19 cellular contexts compared by ENCODE assay signal in genomic region chr9:89383030-89383720, GRCh38.
DNase-seq lines count a peak whose midpoint lies in the region; ATAC-seq, FAIRE-seq and TF ChIP-seq lines count a peak whose summit lies in the region.
"Had no signal": no experiment of that assay in that cellular context is flagged by ENCODE, and none has a peak within 500 bp of the region (broad histone marks: within the 10 kb centered on the region; RNA-seq: fewer than 3 reads in every experiment).

No MANE protein-coding gene starts in this region.

- peak overlapping the region in 40 of 59 donors; percentile 2 to 72 (median 43) for H3K27ac ChIP-seq in dorsolateral prefrontal cortex
- no peak overlapping the region for H3K27ac ChIP-seq in osteoblast (ENCODE audit: low read depth, low read length)
- H3K27ac ChIP-seq: foreskin keratinocyte, vagina had no signal

- no peak for ATAC-seq in T-cell (replicated peaks in 1 of 4)
- ATAC-seq: foreskin keratinocyte had no signal

- H3K9me3 ChIP-seq in osteoblast (ENCODE audit: low read depth, low read length), result no peaks in the 10 kb centered on the region
- H3K9me3 ChIP-seq: SK-N-SH, vagina had no signal

- H3K4me3 ChIP-seq in dorsolateral prefrontal cortex (no peak overlapping the region), osteoblast (ENCODE audit: insufficient read depth, low read length) (no peak overlapping the region)
- H3K4me3 ChIP-seq: lung, vagina had no signal

- no peaks in the 10 kb centered on the region for H3K4me1 ChIP-seq in osteoblast (ENCODE audit: insufficient read depth, low read length)
- H3K4me1 ChIP-seq: foreskin keratinocyte had no signal

- no peaks in the 10 kb centered on the region for H4K20me1 ChIP-seq in osteoblast (ENCODE audit: insufficient read depth, low read length)

- no peak for FAIRE-seq in urothelium cell line (lab: Jason Lieb, UNC)
- FAIRE-seq: A204.1, endothelial cell of umbilical vein had no signal

- peak overlapping the region; percentile 81 for H3K27ac Mint-ChIP-seq in activated CD4-positive, alpha-beta T cell treated with anti-CD3 and anti-CD28 coated beads, Interleukin-2, amount 10 ng/mL, durations not matched to agents 24 days and 14 days
- peak overlapping the region; percentile 58 to 68 for H3K27ac Mint-ChIP-seq in T-cell
- no peak overlapping the region for H3K27ac Mint-ChIP-seq in chondrocyte (ENCODE audit: unreplicated experiment)

- no peak overlapping the region for H2AFZ ChIP-seq in osteoblast (ENCODE audit: low read length)

- no peaks in the 10 kb centered on the region for H3K79me2 ChIP-seq in osteoblast (ENCODE audit: insufficient read depth, low read length)

- H3K4me1 Mint-ChIP-seq in activated CD4-positive, alpha-beta T cell treated with anti-CD3 and anti-CD28 coated beads, Interleukin-2, amount 10 ng/mL, durations not matched to agents 24 days and 14 days, result peaks cover 38% of the 10 kb centered on the region
- H3K4me1 Mint-ChIP-seq in T-cell, result peaks cover 44 to 51% (median 47%) of the 10 kb centered on the region in 3 donors
- H3K4me1 Mint-ChIP-seq in chondrocyte (ENCODE audit: low read depth), result peaks cover 4% of the 10 kb centered on the region

- peak in 4 of 56 donors; percentile 4 to 13 (median 10) for TF ChIP-seq CTCF in dorsolateral prefrontal cortex (IDR thresholded peaks at IDR 0.05 in 54 of 56, conservative IDR thresholded peaks at IDR 0.05 in 2 of 56; ENCODE audit: low read depth in 1 of 56, partially characterized antibody in 56 of 56)
- TF ChIP-seq CTCF in osteoblast (IDR thresholded peaks at IDR 0.05; ENCODE audit: extremely low read depth, low read depth, low read length), result no peak
- no peak for TF ChIP-seq CTCF in chondrocyte (IDR thresholded peaks at IDR 0.05)

- H3K36me3 ChIP-seq in osteoblast (ENCODE audit: insufficient read depth, low read length), result no peaks in the 10 kb centered on the region

- H3K27me3 Mint-ChIP-seq in activated CD4-positive, alpha-beta T cell treated with anti-CD3 and anti-CD28 coated beads, Interleukin-2, amount 10 ng/mL, durations not matched to agents 24 days and 14 days, result no peaks in the 10 kb centered on the region
- no peaks in the 10 kb centered on the region for H3K27me3 Mint-ChIP-seq in T-cell
- H3K27me3 Mint-ChIP-seq in chondrocyte (ENCODE audit: low read depth), result no peaks in the 10 kb centered on the region

- CTCF ChIA-PET in T-cell (lab: Charles Lee), result no interaction called here

- no peak overlapping the region for H3K4me2 ChIP-seq in osteoblast (ENCODE audit: insufficient read depth, low read length)
- H3K4me2 ChIP-seq: SK-N-SH had no signal

- no peak for DNase-seq in activated CD4-positive, alpha-beta T cell treated with anti-CD3 and anti-CD28 coated beads, Interleukin-2, amount 10 ng/mL, durations not matched to agents 24 days and 14 days
- DNase-seq in activated CD4-positive, alpha-beta T cell treated with anti-CD3 and anti-CD28 coated beads, Interleukin-2, amount 50 U/mL, for 1 hour, result no peak
- DNase-seq in T-cell, result no peak
- peak in 1 of 10 donors; percentile 43 for DNase-seq in dorsolateral prefrontal cortex
- DNase-seq in osteoblast (ENCODE audit: insufficient read length, low spot score, missing footprints), result peak; percentile 84
- no peak for DNase-seq in chondrocyte (ENCODE audit: low spot score)
- no peak for DNase-seq in SHP77 treated with DMSO at 0.1 percent for 48 hours (lab: John Stamatoyannopoulos, UW)
- no peak for DNase-seq in urothelium cell line (ENCODE audit: low spot score)
- DNase-seq: amniotic stem cell; COR-L47; foreskin keratinocyte; NCI-H2081 treated with DMSO at 0.1 percent for 48 hours; NCI-H69; SK-N-SH; stimulated activated CD4-positive, alpha-beta T cell treated with anti-CD3 and anti-CD28 coated beads, Interleukin-12 subunit alpha, Interleukin-12 subunit beta, amount 100 ng/mL, for 4 hours had no signal

- POLR2A ChIA-PET in T-cell (lab: Charles Lee), result interaction anchor here in 1 of 2 donors (0.5 kb wide), 1 partner anchor 76 kb away, joined by 6 read pairs; no protein-coding TSS in a partner anchor

- H3K4me3 Mint-ChIP-seq in activated CD4-positive, alpha-beta T cell treated with anti-CD3 and anti-CD28 coated beads, Interleukin-2, amount 10 ng/mL, durations not matched to agents 24 days and 14 days, result no peak overlapping the region
- H3K4me3 Mint-ChIP-seq in T-cell, result no peak overlapping the region
- no peak overlapping the region for H3K4me3 Mint-ChIP-seq in chondrocyte (ENCODE audit: unreplicated experiment)

- peaks cover 86% of the 10 kb centered on the region for H3K36me3 Mint-ChIP-seq in activated CD4-positive, alpha-beta T cell treated with anti-CD3 and anti-CD28 coated beads, Interleukin-2, amount 10 ng/mL, durations not matched to agents 24 days and 14 days (ENCODE audit: low read depth)
- H3K36me3 Mint-ChIP-seq in T-cell (peaks cover 67% of the 10 kb centered on the region), chondrocyte (ENCODE audit: low read depth) (peaks cover 8% of the 10 kb centered on the region)

- H3K27me3 ChIP-seq in dorsolateral prefrontal cortex (no peaks in the 10 kb centered on the region), osteoblast (ENCODE audit: insufficient read depth, low read length) (no peaks in the 10 kb centered on the region)
- H3K27me3 ChIP-seq: foreskin keratinocyte, vagina had no signal

- intact Hi-C loops in activated CD4-positive, alpha-beta T cell treated with anti-CD3 and anti-CD28 coated beads, Interleukin-2, amount 10 ng/mL, durations not matched to agents 24 days and 14 days (cut with micrococcal nuclease), result no loop called here
- intact Hi-C loops in dorsolateral prefrontal cortex (cut with DNase I), result no loop called here

- no peaks in the 10 kb centered on the region for H3K9me3 Mint-ChIP-seq in activated CD4-positive, alpha-beta T cell treated with anti-CD3 and anti-CD28 coated beads, Interleukin-2, amount 10 ng/mL, durations not matched to agents 24 days and 14 days
- no peaks in the 10 kb centered on the region for H3K9me3 Mint-ChIP-seq in T-cell
- no peaks in the 10 kb centered on the region for H3K9me3 Mint-ChIP-seq in chondrocyte (ENCODE audit: low read depth)
